ENCODE assay signal across 36 cellular contexts in genomic region chr7:132569884-132570614, GRCh38. TPM values are rescaled to one million over a fixed set of nuclear protein-coding genes. Genes with fewer than 3 reads are reported as not detected.
"Had no signal": no experiment of that assay in that cellular context is flagged by ENCODE, and none has a peak within 500 bp of the region (broad histone marks: within the 10 kb centered on the region; RNA-seq: fewer than 3 reads in every experiment).

No MANE protein-coding gene starts in this region.

- H3K27ac ChIP-seq: ascending aorta, cardiac muscle cell, colonic mucosa, dorsolateral prefrontal cortex, gastroesophageal sphincter, pancreas, prostate gland, suprapubic skin, tibial artery, upper lobe of right lung, WERI-Rb-1 had no signal

- H3K36me3 ChIP-seq: ascending aorta, cardiac muscle cell, colonic mucosa, gastroesophageal sphincter, pancreas, prostate gland, suprapubic skin, tibial artery, upper lobe of right lung, WERI-Rb-1 had no signal

- H3K4me3 ChIP-seq: ascending aorta, cardiac muscle cell, colonic mucosa, dorsolateral prefrontal cortex, gastroesophageal sphincter, mucosa of descending colon, pancreas, prostate gland, suprapubic skin, tibial artery, upper lobe of right lung had no signal

- H3K9me3 ChIP-seq: ascending aorta, colonic mucosa, gastroesophageal sphincter, mucosa of descending colon, pancreas, prostate gland, suprapubic skin, tibial artery, upper lobe of right lung had no signal

- H3K4me1 ChIP-seq: colonic mucosa, pancreas, prostate gland, upper lobe of right lung had no signal

- ATAC-seq: activated CD4-positive, CD25-positive, alpha-beta regulatory T cell treated with anti-CD3 and anti-CD28 coated beads, Interleukin-2, amount 50 U/mL, for 24 hours; gastroesophageal sphincter; left cardiac atrium; left ventricle myocardium superior; mucosa of descending colon; pancreas; upper lobe of right lung had no signal

- H3K27me3 ChIP-seq: ascending aorta had no signal

- FAIRE-seq: keratinocyte, pancreas, TTC549 had no signal

- DNase-seq: activated CD4-positive, alpha-beta memory T cell treated with anti-CD3 and anti-CD28 coated beads for 36 hours; activated CD4-positive, alpha-beta T cell treated with anti-CD3 and anti-CD28 coated beads, Interleukin-2, amount 10 ng/mL, durations not matched to agents 24 days and 14 days; activated CD8-positive, alpha-beta memory T cell treated with anti-CD3 and anti-CD28 coated beads, Interleukin-2, amount 50 U/mL, for 48 hours; activated gamma-delta T cell; activated naive CD4-positive, alpha-beta T cell treated with anti-CD3 and anti-CD28 coated beads, Interleukin-2, amount 10 ng/mL, durations not matched to agents 7 days and 5 days; activated naive CD8-positive, alpha-beta T cell treated with anti-CD3 and anti-CD28 coated beads, Interleukin-2, amount 10 ng/mL, durations not matched to agents 7 days and 5 days; activated T-cell treated with anti-CD3 and anti-CD28 coated beads, Interleukin-2, amount 50 U/mL, for 24 hours; cerebellar nuclear complex; colonic mucosa; dorsolateral prefrontal cortex; effector memory CD4-positive, alpha-beta T cell; erythroblast; hippocampal formation; left cardiac atrium; left ventricle myocardium superior; mucosa of descending colon; naive B cell; nephron progenitor cell; pancreas; retina; stimulated activated CD4-positive, alpha-beta T cell treated with anti-CD3 and anti-CD28 coated beads, Interleukin-15, amount 100 ng/mL, for 24 hours; stimulated activated CD4-positive, alpha-beta T cell treated with anti-CD3 and anti-CD28 coated beads, Interleukin-2, amount 100 ng/mL, for 24 hours; stimulated activated naive CD4-positive, alpha-beta T cell; T-helper 1 cell; tibial artery; upper lobe of right lung; WERI-Rb-1 had no signal

RNA-seq across cellular contexts. Expression of gene PLXNA4, which starts 6.2 kb away (rescaled TPM):
- total RNA-seq: fibroblast of villous mesenchyme had no signal
